ENCODE assay signal across 8 cellular contexts in the genomic region with DNA sequence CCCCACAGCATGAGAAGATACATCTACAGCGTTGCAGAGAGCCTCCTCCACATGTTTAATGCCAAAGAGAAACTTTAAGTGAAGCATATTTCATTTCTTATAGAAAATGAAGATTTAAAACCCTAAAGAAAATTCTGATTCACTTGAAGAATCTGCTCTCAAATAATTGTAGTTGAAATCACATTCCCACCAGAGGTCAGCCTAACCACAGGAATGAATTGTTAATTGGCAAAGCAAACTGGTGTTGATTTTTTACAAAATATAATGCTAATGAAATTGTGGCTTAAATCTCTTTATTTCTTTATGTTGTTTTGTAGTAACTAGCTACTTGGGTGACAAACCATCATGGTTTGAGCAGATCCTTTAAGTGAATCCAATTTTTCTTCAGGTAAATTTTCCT. TPM values are rescaled to one million over a fixed set of nuclear protein-coding genes. Genes with fewer than 3 reads are reported as not detected.
DNase-seq lines count a peak whose midpoint lies in the region; ATAC-seq and TF ChIP-seq lines count a peak whose summit lies in the region.

No MANE protein-coding gene starts in this region.

- TF ChIP-seq EP300 in neural cell (conservative IDR thresholded peaks at IDR 0.05; ENCODE audit: poor library complexity, severe bottlenecking), result no peak

- DNase-seq in NCI-H2029 treated with DMSO at 0.1 percent for 48 hours (lab: John Stamatoyannopoulos, UW) (peak; percentile 6), NCI-H2029 (lab: John Stamatoyannopoulos, UW) (no peak), MM.1S (peak; percentile 48), chondrocyte (ENCODE audit: low spot score) (no peak), NCI-H524 treated with DMSO at 0.1 percent for 48 hours (lab: John Stamatoyannopoulos, UW) (no peak), SIG-M5 treated with dmso at 0.1 percent for 504 hours (lab: John Stamatoyannopoulos, UW; ENCODE audit: unreplicated experiment) (no peak)

- H4K20me1 ChIP-seq in MM.1S (ENCODE audit: insufficient read depth, low read length) (no peaks in the 10 kb centered on the region), neural cell (ENCODE audit: insufficient read depth) (no peaks in the 10 kb centered on the region)

- H3K4me1 Mint-ChIP-seq in chondrocyte (ENCODE audit: low read depth), result no peaks in the 10 kb centered on the region

- H3K36me3 Mint-ChIP-seq in chondrocyte (ENCODE audit: low read depth), result no peaks in the 10 kb centered on the region

- no peaks in the 10 kb centered on the region for H3K9me2 ChIP-seq in MM.1S (replicated peaks; ENCODE audit: insufficient read depth, low read length)
- H3K9me2 ChIP-seq in neural cell (ENCODE audit: insufficient read depth, low read length), result no peaks in the 10 kb centered on the region

- H3K27me3 Mint-ChIP-seq in chondrocyte (ENCODE audit: low read depth), result peaks cover 19% of the 10 kb centered on the region

- H3K27ac ChIP-seq in MM.1S (ENCODE audit: low read length) (no peak overlapping the region), neural cell (ENCODE audit: low read length) (no peak overlapping the region)

- TF ChIP-seq CTCF in MM.1S (IDR thresholded peaks at IDR 0.05; ENCODE audit: low read length), result peak; percentile 39
- peak; percentile 82 for TF ChIP-seq CTCF in chondrocyte (IDR thresholded peaks at IDR 0.05)
- peak; percentile 74 for TF ChIP-seq CTCF in neural cell (IDR thresholded peaks at IDR 0.05; ENCODE audit: poor library complexity, severe bottlenecking)

- H3K27me3 ChIP-seq in MM.1S (replicated peaks; ENCODE audit: insufficient read depth, low read length) (no peaks in the 10 kb centered on the region), neural cell (ENCODE audit: insufficient read depth, low read depth, low read length) (no peaks in the 10 kb centered on the region)

- peaks cover 12% of the 10 kb centered on the region for H3K4me1 ChIP-seq in MM.1S (ENCODE audit: low read length)

- H3F3A ChIP-seq in MM.1S (ENCODE audit: insufficient read depth, low read length), result peaks cover 12% of the 10 kb centered on the region
- no peaks in the 10 kb centered on the region for H3F3A ChIP-seq in neural cell (ENCODE audit: insufficient read depth, low read length, poor library complexity, severe bottlenecking)

- H3K27ac Mint-ChIP-seq in chondrocyte (ENCODE audit: unreplicated experiment), result no peak overlapping the region

- no peak overlapping the region for H3K4me3 Mint-ChIP-seq in chondrocyte (ENCODE audit: unreplicated experiment)

- H2AFZ ChIP-seq in MM.1S (ENCODE audit: low read length) (no peak overlapping the region), neural cell (ENCODE audit: low read depth, low read length) (no peak overlapping the region)

- H3K79me2 ChIP-seq in MM.1S (ENCODE audit: low read length), result no peaks in the 10 kb centered on the region
- no peaks in the 10 kb centered on the region for H3K79me2 ChIP-seq in neural cell (replicated peaks; ENCODE audit: insufficient read depth, low read length)

- TF ChIP-seq RAD21 in neural cell (conservative IDR thresholded peaks at IDR 0.05), result peak; percentile 85

- no peak for ATAC-seq in HG03354 (IDR thresholded peaks at IDR 0.05; ENCODE audit: poor library complexity, severe bottlenecking, unreplicated experiment)

- no peak overlapping the region for H3K4me2 ChIP-seq in MM.1S (ENCODE audit: low read depth, low read length)
- no peak overlapping the region for H3K4me2 ChIP-seq in neural cell (ENCODE audit: low read length)

- H3K9me3 ChIP-seq in MM.1S (replicated peaks; ENCODE audit: insufficient read depth, low read length) (no peaks in the 10 kb centered on the region), neural cell (ENCODE audit: low read length) (no peaks in the 10 kb centered on the region)

- no peak overlapping the region for H3K4me3 ChIP-seq in MM.1S (ENCODE audit: low read length)
- H3K4me3 ChIP-seq in neural cell (ENCODE audit: low read length), result no peak overlapping the region

- H3K9ac ChIP-seq in MM.1S (ENCODE audit: low read length) (no peak overlapping the region), neural cell (ENCODE audit: low read length) (no peak overlapping the region)

- H3K36me3 ChIP-seq in MM.1S (replicated peaks; ENCODE audit: insufficient read depth, low read length) (no peaks in the 10 kb centered on the region), neural cell (ENCODE audit: insufficient read depth, low read length) (no peaks in the 10 kb centered on the region)

- peaks cover 11% of the 10 kb centered on the region for H3K9me3 Mint-ChIP-seq in chondrocyte (ENCODE audit: low read depth)

TF ChIP-seq in neural cell, 6 proteins besides CTCF, POLR2A, EP300 and RAD21:
- TF ChIP-seq TAF1 (IDR thresholded peaks at IDR 0.05; ENCODE audit: low read depth) (no peak), SMC3 (conservative IDR thresholded peaks at IDR 0.05; ENCODE audit: poor library complexity) (peak; percentile 86)
TF ChIP-seq in neural cell: peak in this region for 1.

RNA-seq across cellular contexts. Expression of a gene that starts 31.1 kb away (rescaled TPM):
- total RNA-seq in chondrocyte, result 0.31 to 0.85 TPM (median 0.50 TPM) in 3 replicates
- 52.9 and 59.1 TPM in 2 replicates for polyA plus RNA-seq in neural cell
- polyA minus RNA-seq in neural cell, result 70.4 and 76.2 TPM in 2 replicates

Comparison
In these comparisons a context has a peak if more than half of its experiments do, and no peak if none do; other contexts are left out.
1. DNase-seq: peak in NCI-H2029 treated with DMSO at 0.1 percent for 48 hours (single experiment) and MM.1S (single experiment); none in NCI-H2029 (single experiment), chondrocyte (single experiment), NCI-H524 treated with DMSO at 0.1 percent for 48 hours (single experiment) and SIG-M5 treated with dmso at 0.1 percent for 504 hours (single experiment).
2. Peak in every context shown above with its lines, with median percentiles within 50 percentile points of each other: CTCF ChIP-seq.